9 cellular contexts compared by ENCODE assay signal in the genomic region with DNA sequence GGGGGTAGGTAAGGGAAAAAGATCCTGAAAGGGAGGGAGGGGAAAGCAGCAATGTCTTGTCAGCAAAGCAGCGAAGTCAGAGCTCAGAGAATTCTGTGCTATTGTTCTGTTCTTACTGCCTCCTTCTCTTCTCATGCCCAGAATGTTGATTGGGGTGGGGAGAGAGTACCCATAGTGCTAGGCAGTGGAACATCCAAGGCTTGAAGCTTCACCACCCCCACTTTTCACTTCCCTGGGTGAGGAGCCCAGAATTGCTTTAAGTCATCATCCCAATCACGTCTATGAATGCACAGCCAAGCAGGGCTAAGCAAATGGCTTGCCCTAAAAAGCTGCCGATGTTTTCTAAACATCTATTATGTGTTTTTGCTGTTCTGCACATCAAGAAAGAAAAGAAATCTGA. TPM values are rescaled to one million over a fixed set of nuclear protein-coding genes. Genes with fewer than 3 reads are reported as not detected.
DNase-seq lines count a peak whose midpoint lies in the region; ATAC-seq and TF ChIP-seq lines count a peak whose summit lies in the region.
"Had no signal": no experiment of that assay in that cellular context is flagged by ENCODE, and none has a peak within 500 bp of the region (broad histone marks: within the 10 kb centered on the region; RNA-seq: fewer than 3 reads in every experiment).

No MANE protein-coding gene starts in this region.

- H3K56ac ChIP-seq in IMR-90 (ENCODE audit: extremely low read depth, insufficient read depth, low read length): peak overlapping the region; percentile 39; the same call in 1 of the 2 replicates

- H3K9me1 ChIP-seq in IMR-90 (ENCODE audit: insufficient read depth, low read length): peaks cover 8% of the 10 kb centered on the region

- peak overlapping the region; percentile 36; the same call in 1 of the 2 replicates for H2BK20ac ChIP-seq in IMR-90 (ENCODE audit: low read depth, low read length)

- H3F3A ChIP-seq in MM.1S (ENCODE audit: insufficient read depth, low read length): no peaks in the 10 kb centered on the region

- peak overlapping the region; percentile 66; the same call in 2 of the 3 replicates for H2BK15ac ChIP-seq in IMR-90 (ENCODE audit: low read depth, low read length)

- peak; percentile 10; the same call in 1 of the 2 replicates for ATAC-seq in IMR-90 (ENCODE audit: low read depth)
- ATAC-seq in HG03439 (IDR thresholded peaks at IDR 0.05; ENCODE audit: unreplicated experiment): no peak

- H3K4me1 Mint-ChIP-seq in brain: peaks cover 83% of the 10 kb centered on the region

- no peak overlapping the region for H3K27ac ChIP-seq in IMR-90 (ENCODE audit: insufficient read depth, low read length)
- H3K27ac ChIP-seq in spleen: peak overlapping the region in 6 of 8 donors; percentile 22 to 78 (median 72)
- no peak overlapping the region for H3K27ac ChIP-seq in MM.1S (ENCODE audit: low read length)
- H3K27ac ChIP-seq: RWPE1 had no signal

- 0 out of 2 replicates have a peak overlapping the region, but pooled peaks have one; percentile 41 for H4K5ac ChIP-seq in IMR-90 (ENCODE audit: low read depth, low read length)

- H3K79me2 ChIP-seq in MM.1S (ENCODE audit: low read length): peaks cover 98% of the 10 kb centered on the region

- in situ Hi-C loops in IMR-90 (cut with MboI; ENCODE audit: low sequenced_read_pairs): no loop called here

- H3K27me3 ChIP-seq in IMR-90 (ENCODE audit: control insufficient read depth, insufficient read depth, low read length) (no peaks in the 10 kb centered on the region), spleen (replicated peaks in 1 of 7) (no peaks in the 10 kb centered on the region), MM.1S (replicated peaks; ENCODE audit: insufficient read depth, low read length) (no peaks in the 10 kb centered on the region)

- H4K20me1 ChIP-seq in IMR-90 (ENCODE audit: insufficient read depth, low read length) (no peaks in the 10 kb centered on the region), MM.1S (ENCODE audit: insufficient read depth, low read length) (no peaks in the 10 kb centered on the region)

- POLR2A ChIA-PET in IMR-90 (lab: Charles Lee; ENCODE audit: unreplicated experiment): no interaction called here

- H3K9me2 ChIP-seq in MM.1S (replicated peaks; ENCODE audit: insufficient read depth, low read length): no peaks in the 10 kb centered on the region

- peak overlapping the region; percentile 39 to 75 (median 65) for H3K4me3 Mint-ChIP-seq in brain

- H2AK9ac ChIP-seq in IMR-90 (replicated peaks; ENCODE audit: low read depth, low read length, poor library complexity): no peak overlapping the region

- dilution Hi-C loops in IMR-90 (cut with HindIII; ENCODE audit: low sequenced_read_pairs, unreplicated experiment): no loop called here

- H3K4me3 ChIP-seq in IMR-90 (ENCODE audit: insufficient read depth, low read depth, low read length) (no peak overlapping the region), spleen (no peak overlapping the region), MM.1S (ENCODE audit: low read length) (no peak overlapping the region)

- H3K27ac Mint-ChIP-seq in brain: peak overlapping the region; percentile 53 to 94 (median 86)

- peak overlapping the region; percentile 81 for H2BK120ac ChIP-seq in IMR-90 (ENCODE audit: low read depth, low read length)

- H2AK5ac ChIP-seq in IMR-90 (ENCODE audit: low read depth, low read length): peak overlapping the region; percentile 88

- peak overlapping the region; percentile 80 for H2BK5ac ChIP-seq in IMR-90 (ENCODE audit: low read depth, low read length, poor library complexity, severe bottlenecking)

- BruUV-seq in IMR-90 (replicated peaks; lab: Mats Ljungman, UMichigan): no TSS peak

- peak overlapping the region; percentile 7 to 42; a peak in 1 of 4 replicates for H4K8ac ChIP-seq in IMR-90 (ENCODE audit: low read depth in 2 of 2, low read length in 2 of 2)

- H3K36me3 ChIP-seq in IMR-90 (ENCODE audit: control insufficient read depth, insufficient read depth, low read length): no peaks in the 10 kb centered on the region
- no peaks in the 10 kb centered on the region for H3K36me3 ChIP-seq in spleen
- no peaks in the 10 kb centered on the region for H3K36me3 ChIP-seq in MM.1S (replicated peaks; ENCODE audit: insufficient read depth, low read length)

- H3K36me3 Mint-ChIP-seq in brain: peaks cover 3% of the 10 kb centered on the region

- H3K9ac ChIP-seq in IMR-90 (ENCODE audit: low read depth, low read length): peak overlapping the region; percentile 25; the same call in 1 of the 2 replicates
- no peak overlapping the region for H3K9ac ChIP-seq in MM.1S (ENCODE audit: low read length)

- H3K9me3 ChIP-seq in IMR-90 (ENCODE audit: control insufficient read depth, insufficient read depth, low read length) (no peaks in the 10 kb centered on the region), spleen (no peaks in the 10 kb centered on the region), MM.1S (replicated peaks; ENCODE audit: insufficient read depth, low read length) (no peaks in the 10 kb centered on the region)

- H2AFZ ChIP-seq in IMR-90 (replicated peaks; ENCODE audit: low read length, poor library complexity) (no peak overlapping the region), MM.1S (ENCODE audit: low read length) (no peak overlapping the region)

- H3K27me3 Mint-ChIP-seq in brain: no peaks in the 10 kb centered on the region

- CTCF ChIA-PET in IMR-90 (lab: Yijun Ruan, JAX): interaction anchor here (0.7 kb wide), 1 partner anchor 187 kb away, joined by 3 read pairs; no protein-coding TSS in a partner anchor

- H4K91ac ChIP-seq in IMR-90 (ENCODE audit: insufficient read depth, low read depth, low read length): peak overlapping the region; percentile 37

- peak overlapping the region; percentile 54 for H3K4ac ChIP-seq in IMR-90 (ENCODE audit: low read depth, low read length)

- H3K18ac ChIP-seq in IMR-90 (ENCODE audit: low read depth, low read length): peak overlapping the region; percentile 72

- intact Hi-C loops in IMR-90 (cut with micrococcal nuclease) (no loop called here), spleen (cut with DNase I; ENCODE audit: low total_unique reads) (no loop called here)

- H3K4me1 ChIP-seq in IMR-90 (ENCODE audit: control insufficient read depth, insufficient read depth, low read length) (peaks cover 9% of the 10 kb centered on the region), spleen (peaks cover 30 to 99% (median 68%) of the 10 kb centered on the region in 6 donors), MM.1S (ENCODE audit: low read length) (0 out of 2 replicates have a peak, but pooled peaks cover 5% of the 10 kb centered on the region)

- peak overlapping the region; percentile 46 for H3K23ac ChIP-seq in IMR-90 (ENCODE audit: low read depth, low read length)

- 80% methylated on average over 1 of the region's 3 CpGs; no CpG with 5 or more reads in 1 of the 2 experiments for WGBS in IMR-90 (ENCODE audit: extremely low coverage in 2 of 2, insufficient read length in 1 of 2), 2 experiments
- 84 to 88% (median 87%) methylated on average over 3 of the region's 3 CpGs for WGBS in spleen, 5 donors

- peaks cover 17 to 64% of the 10 kb centered on the region in 2 experiments for H3K79me1 ChIP-seq in IMR-90 (ENCODE audit: low read depth in 1 of 2, low read length in 2 of 2)

- TF ChIP-seq CTCF in IMR-90 (conservative IDR thresholded peaks at IDR 0.05; ENCODE audit: low read depth, low read length): no peak
- TF ChIP-seq CTCF in brain (conservative IDR thresholded peaks at IDR 0.05): no peak
- TF ChIP-seq CTCF in spleen (IDR thresholded peaks at IDR 0.05 in 8 of 11, conservative IDR thresholded peaks at IDR 0.05 in 3 of 11): no peak
- no peak for TF ChIP-seq CTCF in MM.1S (IDR thresholded peaks at IDR 0.05; ENCODE audit: low read length)

- peak overlapping the region; percentile 79 for H3K14ac ChIP-seq in IMR-90 (replicated peaks; ENCODE audit: low read depth, low read length)

- peak; percentile 12 for DNase-seq in IMR-90
- peak in 30 of 51 donors; percentile 2 to 81 (median 32) for DNase-seq in hypothalamus (lab: John Stamatoyannopoulos, UW)
- no peak for DNase-seq in spleen
- DNase-seq in MM.1S: no peak
- no peak for DNase-seq in T-helper 9 cell
- DNase-seq: Kasumi-1 had no signal

- TF ChIP-seq POLR2A in IMR-90 (IDR thresholded peaks at IDR 0.05; ENCODE audit: low read depth, low read length) (no peak), spleen (IDR thresholded peaks at IDR 0.05) (no peak)

- H3K4me2 ChIP-seq in IMR-90 (ENCODE audit: low read depth, low read length) (peak overlapping the region; percentile 66), MM.1S (ENCODE audit: low read depth, low read length) (no peak overlapping the region)

- no peaks in the 10 kb centered on the region for H3K9me3 Mint-ChIP-seq in brain

- TF ChIP-seq RAD21 in IMR-90 (IDR thresholded peaks at IDR 0.05; ENCODE audit: low read length): no peak

TF ChIP-seq in IMR-90, 13 proteins besides CTCF, POLR2A, EP300 and RAD21 (continues in another document):
- TF ChIP-seq SMC3 (IDR thresholded peaks at IDR 0.05; ENCODE audit: low read depth, low read length) (no peak), CEBPB (IDR thresholded peaks at IDR 0.05; ENCODE audit: low read depth, low read length) (no peak), MXI1 (IDR thresholded peaks at IDR 0.05; ENCODE audit: borderline replicate concordance, low read depth, low read length) (no peak), CHD1 (IDR thresholded peaks at IDR 0.05; ENCODE audit: low read depth, low read length) (no peak), FOS (IDR thresholded peaks at IDR 0.05; ENCODE audit: low read depth, low read length) (no peak)

RNA-seq across cellular contexts. Expression of a gene that starts 16.5 kb away (rescaled TPM):
- total RNA-seq in IMR-90 (2012; rRNA removed) (21.1 and 21.9 TPM in 2 replicates), spleen (10 to 100 TPM; 41.2 to 75.7 (median 61.6) TPM)
- polyA plus RNA-seq in IMR-90 (2012; rRNA removed) (24.2 and 26.3 TPM in 2 replicates), brain (ENCODE audit: insufficient read depth, low read depth, low replicate concordance) (60.7 TPM), spleen (10 to 100 TPM; 17.2 to 31.5 (median 26.5) TPM)
- polyA plus RNA-seq in IMR-90 (2012; cell fraction: cytosol; rRNA removed): 8.4 and 9.4 TPM in 2 replicates
- polyA plus RNA-seq in IMR-90 (2012; cell fraction: nucleus; rRNA removed; ENCODE audit: low replicate concordance): 14.5 and 47.7 TPM in 2 replicates

RNA-seq across cellular contexts. Expression of a gene that starts 56.9 kb away (rescaled TPM):
- total RNA-seq in IMR-90 (2012; rRNA removed): 16.0 and 42.8 TPM in 2 replicates
- 27.5 and 27.9 TPM in 2 replicates for polyA plus RNA-seq in IMR-90 (2012; rRNA removed)
- polyA plus RNA-seq in IMR-90 (2012; cell fraction: cytosol; rRNA removed): 5.8 and 7.6 TPM in 2 replicates
- polyA plus RNA-seq in IMR-90 (2012; cell fraction: nucleus; rRNA removed; ENCODE audit: low replicate concordance): 2.0 and 6.9 TPM in 2 replicates
- polyA plus RNA-seq in brain (ENCODE audit: insufficient read depth, low read depth, low replicate concordance): 59.3 TPM
- 10 to 100 TPM; 56.5 to 89.4 (median 69.3) TPM for total RNA-seq in spleen
- polyA plus RNA-seq in spleen: 100 to 1,000 TPM in 2 of 3 donors, 10 to 100 TPM in 1; 76.4 to 183 (median 148) TPM

Comparison
In these comparisons a context has a peak if more than half of its experiments do, and no peak if none do; other contexts are left out.
1. DNase-seq: peak in IMR-90 (single experiment) and hypothalamus (30 of 51); none in spleen (single experiment), MM.1S (single experiment) and T-helper 9 cell (single experiment).
2. H3K27ac ChIP-seq: peak in spleen (6 of 8); none in IMR-90 (single experiment) and MM.1S (single experiment).